In the genomic region with DNA sequence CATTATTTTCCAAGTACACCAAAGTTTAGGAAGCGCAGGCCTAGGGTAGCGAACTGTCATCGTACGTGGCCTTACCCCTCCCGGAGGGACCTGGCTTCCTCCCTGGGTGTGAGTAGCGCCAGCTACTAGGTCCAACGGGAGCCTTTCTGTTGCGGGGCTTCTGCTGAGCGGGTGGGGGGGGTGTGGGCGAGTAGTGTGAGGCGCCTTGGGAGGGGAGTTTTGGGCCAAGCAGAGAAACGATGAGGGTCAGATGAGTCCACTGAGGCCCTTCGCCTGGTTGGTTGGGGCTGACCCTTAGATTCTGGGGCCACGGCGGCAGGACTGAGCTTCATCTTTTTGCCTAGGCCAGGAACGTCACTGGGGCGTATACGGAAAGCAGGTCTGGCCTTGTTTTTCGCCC, we compare ENCODE assay signal across 8 cellular contexts. TPM values are rescaled to one million over a fixed set of nuclear protein-coding genes. Genes with fewer than 3 reads are reported as not detected.
DNase-seq lines count a peak whose midpoint lies in the region; ATAC-seq, FAIRE-seq and TF ChIP-seq lines count a peak whose summit lies in the region.

No MANE protein-coding gene starts in this region.

- H2AFZ ChIP-seq in SK-N-SH (ENCODE audit: low read depth) = no peak overlapping the region

- ATAC-seq in SK-N-SH treated with all-trans-retinoic acid at 6 μM for 48 hours (no peak), GM21515 (IDR thresholded peaks at IDR 0.05; ENCODE audit: unreplicated experiment) (no peak)
- no peak for ATAC-seq in activated naive CD8-positive, alpha-beta T cell treated with anti-CD3 and anti-CD28 coated beads, Interleukin-2, amount 10 ng/mL, durations not matched to agents 7 days and 5 days (ENCODE audit: low read depth)

- H3K4me1 ChIP-seq in SK-N-SH (ENCODE audit: control insufficient read depth in 1 of 2, insufficient read depth in 2 of 2, low read depth in 1 of 2, low read length in 1 of 2) = peaks cover 0 to 15% of the 10 kb centered on the region in 2 experiments; a peak in 2 of 4 replicates
- H3K4me1 ChIP-seq in kidney (ENCODE audit: control insufficient read depth in 1 of 2, insufficient read depth in 1 of 2, low read depth in 1 of 2, low read length in 2 of 2) = peaks cover 8 to 17% of the 10 kb centered on the region in 2 donors

- FAIRE-seq in kidney (lab: Jason Lieb, UNC) = no peak

- DNase-seq in SK-N-SH = no peak
- no peak for DNase-seq in activated naive CD8-positive, alpha-beta T cell treated with anti-CD3 and anti-CD28 coated beads, Interleukin-2, amount 10 ng/mL, durations not matched to agents 7 days and 5 days
- no peak for DNase-seq in kidney
- peak in 18 of 49 donors; percentile 25 to 72 (median 56) for DNase-seq in substantia nigra (lab: John Stamatoyannopoulos, UW)
- no peak for DNase-seq in hepatic stellate cell (ENCODE audit: low spot score)
- no peak for DNase-seq in activated CD8-positive, alpha-beta memory T cell treated with anti-CD3 and anti-CD28 coated beads, Interleukin-2, amount 50 U/mL, for 48 hours

- no peak for TF ChIP-seq EP300 in SK-N-SH (IDR thresholded peaks at IDR 0.05; ENCODE audit: borderline replicate concordance in 1 of 2, low read depth in 1 of 2, low read length in 1 of 2)

- H3K4me2 ChIP-seq in SK-N-SH = peak overlapping the region; percentile 67

- H3K36me3 Mint-ChIP-seq in activated naive CD8-positive, alpha-beta T cell treated with anti-CD3 and anti-CD28 coated beads, Interleukin-2, amount 10 ng/mL, durations not matched to agents 7 days and 5 days = no peaks in the 10 kb centered on the region

- H3K9me2 ChIP-seq in SK-N-SH = no peaks in the 10 kb centered on the region

- H3K27ac ChIP-seq in SK-N-SH (ENCODE audit: low read depth in 2 of 2, low read length in 1 of 2) (no peak overlapping the region), kidney (ENCODE audit: low read depth in 2 of 2, low read length in 2 of 2) (peak overlapping the region; percentile 100), substantia nigra (ENCODE audit: low read depth, low read length, poor library complexity, severe bottlenecking) (peak overlapping the region; percentile 94)

- H3K79me2 ChIP-seq in SK-N-SH (ENCODE audit: insufficient read depth) = peaks cover 13% of the 10 kb centered on the region; the same call in 1 of the 2 replicates

- TF ChIP-seq CTCF in SK-N-SH (IDR thresholded peaks at IDR 0.05) = no peak
- TF ChIP-seq CTCF in kidney (IDR thresholded peaks at IDR 0.05; ENCODE audit: borderline replicate concordance, extremely low read depth, insufficient read depth) = no peak

- no peaks in the 10 kb centered on the region for H3K36me3 ChIP-seq in SK-N-SH (replicated peaks in 1 of 2; ENCODE audit: control insufficient read depth in 1 of 2, insufficient read depth in 2 of 2, low read length in 1 of 2)
- peaks cover 7% of the 10 kb centered on the region in 2 donors for H3K36me3 ChIP-seq in kidney (ENCODE audit: control insufficient read depth in 1 of 2, insufficient read depth in 2 of 2, low read length in 2 of 2)

- H3K27me3 ChIP-seq in SK-N-SH (ENCODE audit: insufficient read depth) = no peaks in the 10 kb centered on the region

- H3K9me3 ChIP-seq in SK-N-SH (no peaks in the 10 kb centered on the region), kidney (ENCODE audit: control insufficient read depth in 1 of 2, low read length in 2 of 2) (no peaks in the 10 kb centered on the region)

- intact Hi-C loops in kidney (cut with DNase I) = no loop called here

- no peaks in the 10 kb centered on the region for H3F3A ChIP-seq in SK-N-SH (replicated peaks; ENCODE audit: insufficient read depth)

- CTCF ChIA-PET in SK-N-SH (lab: Yijun Ruan, JAX) = interaction anchor here (0.7 to 1.9 kb wide), 3 partner anchors 15 to 150 kb away, joined by 3 to 6 read pairs (median 5); no protein-coding TSS in a partner anchor

- WGBS in SK-N-SH (ENCODE audit: low lambda C conversion rate) = 37% methylated on average over 7 of the region's 19 CpGs

- TF ChIP-seq RAD21 in SK-N-SH (IDR thresholded peaks at IDR 0.05; ENCODE audit: low read length) = no peak

- H3K27ac Mint-ChIP-seq in activated naive CD8-positive, alpha-beta T cell treated with anti-CD3 and anti-CD28 coated beads, Interleukin-2, amount 10 ng/mL, durations not matched to agents 7 days and 5 days = peak overlapping the region; percentile 87

- H3K4me1 Mint-ChIP-seq in activated naive CD8-positive, alpha-beta T cell treated with anti-CD3 and anti-CD28 coated beads, Interleukin-2, amount 10 ng/mL, durations not matched to agents 7 days and 5 days = peaks cover 5% of the 10 kb centered on the region

- POLR2A ChIA-PET in SK-N-SH (lab: Yijun Ruan, JAX) = interaction anchor here (1.6 to 1.8 kb wide), 2 partner anchors 19 to 86 kb away, joined by 8 to 10 read pairs; partner anchors contain the start of genes ACO2 and PHF5A
- POLR2A ChIA-PET in activated naive CD8-positive, alpha-beta T cell treated with anti-CD3 and anti-CD28 coated beads, Interleukin-2, amount 10 ng/mL, durations not matched to agents 7 days and 5 days (lab: Charles Lee) = interaction anchor here (1.0 to 2.6 kb wide), 5 partner anchors 64 to 207 kb away, joined by 4 to 15 read pairs (median 13); partner anchors contain the start of genes ACO2, PHF5A, PMM1 and RANGAP1

- peaks cover 2% of the 10 kb centered on the region for H3K27me3 Mint-ChIP-seq in activated naive CD8-positive, alpha-beta T cell treated with anti-CD3 and anti-CD28 coated beads, Interleukin-2, amount 10 ng/mL, durations not matched to agents 7 days and 5 days

- H3K9me3 Mint-ChIP-seq in activated naive CD8-positive, alpha-beta T cell treated with anti-CD3 and anti-CD28 coated beads, Interleukin-2, amount 10 ng/mL, durations not matched to agents 7 days and 5 days = no peaks in the 10 kb centered on the region

- no peaks in the 10 kb centered on the region for H4K20me1 ChIP-seq in SK-N-SH (ENCODE audit: insufficient read depth)

- peak overlapping the region; percentile 76; the same call in 1 of the 2 replicates for H3K9ac ChIP-seq in SK-N-SH
- H3K9ac ChIP-seq in kidney (ENCODE audit: low read length in 2 of 2) = peak overlapping the region; percentile 37 to 69

- H3K4me3 ChIP-seq in SK-N-SH (ENCODE audit: low read depth in 2 of 2, low read length in 1 of 2) (peak overlapping the region; percentile 57 to 60), kidney (ENCODE audit: low read length in 2 of 2) (peak overlapping the region; percentile 74 to 83)

- peak overlapping the region; percentile 89 for H3K4me3 Mint-ChIP-seq in activated naive CD8-positive, alpha-beta T cell treated with anti-CD3 and anti-CD28 coated beads, Interleukin-2, amount 10 ng/mL, durations not matched to agents 7 days and 5 days

TF ChIP-seq in SK-N-SH, 30 proteins besides CTCF, POLR2A, EP300 and RAD21 (continues in another document):
- TF ChIP-seq, protein P1, sequence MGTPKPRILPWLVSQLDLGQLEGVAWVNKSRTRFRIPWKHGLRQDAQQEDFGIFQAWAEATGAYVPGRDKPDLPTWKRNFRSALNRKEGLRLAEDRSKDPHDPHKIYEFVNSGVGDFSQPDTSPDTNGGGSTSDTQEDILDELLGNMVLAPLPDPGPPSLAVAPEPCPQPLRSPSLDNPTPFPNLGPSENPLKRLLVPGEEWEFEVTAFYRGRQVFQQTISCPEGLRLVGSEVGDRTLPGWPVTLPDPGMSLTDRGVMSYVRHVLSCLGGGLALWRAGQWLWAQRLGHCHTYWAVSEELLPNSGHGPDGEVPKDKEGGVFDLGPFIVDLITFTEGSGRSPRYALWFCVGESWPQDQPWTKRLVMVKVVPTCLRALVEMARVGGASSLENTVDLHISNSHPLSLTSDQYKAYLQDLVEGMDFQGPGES (IDR thresholded peaks at IDR 0.05; ENCODE audit: low read depth, low read length) = no peak
- TF ChIP-seq SIN3A (IDR thresholded peaks at IDR 0.05; ENCODE audit: borderline replicate concordance, low read depth, low read length) = no peak
- TF ChIP-seq GATA2 (CRISPR knock-in tag; IDR thresholded peaks at IDR 0.05) = no peak

TF ChIP-seq in SK-N-SH treated with all-trans-retinoic acid at 6 μM for 48 hours, 23 proteins besides CTCF, POLR2A, EP300 and RAD21 (continues in another document):
- TF ChIP-seq CSDC2 (CRISPR knock-in tag; IDR thresholded peaks at IDR 0.05) (no peak), TSHZ2 (CRISPR knock-in tag; IDR thresholded peaks at IDR 0.05) (no peak), SNAI2 (CRISPR knock-in tag; IDR thresholded peaks at IDR 0.05) (no peak)

RNA-seq across cellular contexts. Expression of gene TEF, which starts 0.9 kb away (rescaled TPM):
- polyA plus RNA-seq in SK-N-SH (2012; rRNA removed) (3.6 and 5.0 TPM in 2 replicates), kidney (ENCODE audit: insufficient read depth, low read depth, low replicate concordance) (19.4 TPM)
- polyA plus RNA-seq in SK-N-SH (2012; cell fraction: cytosol; rRNA removed) = 2.1 and 3.2 TPM in 2 replicates
- polyA plus RNA-seq in SK-N-SH (2012; cell fraction: nucleus; rRNA removed) = 4.8 and 5.6 TPM in 2 replicates
- 1 to 10 TPM; 3.6 to 4.0 TPM for total RNA-seq in activated naive CD8-positive, alpha-beta T cell treated with anti-CD3 and anti-CD28 coated beads, Interleukin-2, amount 10 ng/mL, durations not matched to agents 7 days and 5 days
- total RNA-seq in kidney = 34.9 TPM

Comparison
In these comparisons a context has a peak if more than half of its experiments do, and no peak if none do; other contexts are left out.
1. H3K27ac ChIP-seq: peak in kidney (2 of 2) and substantia nigra (single experiment); none in SK-N-SH (0 of 2).